Comparison of ENCODE assay signal across 21 cellular contexts in the genomic region with DNA sequence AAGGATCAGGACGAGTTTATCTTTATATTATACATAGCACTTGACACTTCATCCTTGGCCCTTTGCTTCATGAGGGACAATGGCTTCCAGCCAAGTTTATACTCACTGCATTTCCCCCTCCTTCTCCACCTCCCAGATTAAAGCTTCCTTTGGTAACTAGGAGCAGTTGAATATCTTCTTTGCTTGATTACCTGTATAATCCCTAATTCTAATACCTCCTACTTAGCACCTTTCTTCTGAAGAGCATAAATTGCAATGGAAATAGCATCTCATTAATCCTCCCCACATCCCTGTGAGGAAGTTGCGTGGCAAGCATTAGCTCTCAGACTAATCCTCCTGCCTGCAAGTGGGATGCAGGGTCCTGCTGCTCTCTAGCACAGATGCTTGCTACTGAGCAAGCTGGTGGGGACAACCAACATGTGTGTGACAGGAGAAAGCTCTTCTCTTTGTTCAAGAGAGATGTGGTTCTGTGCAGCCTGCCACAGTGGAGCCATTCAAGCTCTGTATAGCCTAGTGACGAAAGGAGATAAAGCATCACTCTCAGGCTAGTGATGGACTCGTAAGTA. TPM values are rescaled to one million over a fixed set of nuclear protein-coding genes. Genes with fewer than 3 reads are reported as not detected.
DNase-seq lines count a peak whose midpoint lies in the region; ATAC-seq and TF ChIP-seq lines count a peak whose summit lies in the region.
"Had no signal": no experiment of that assay in that cellular context is flagged by ENCODE, and none has a peak within 500 bp of the region (broad histone marks: within the 10 kb centered on the region; RNA-seq: fewer than 3 reads in every experiment).

No MANE protein-coding gene starts in this region.

- DNase-seq in D341Med (ENCODE audit: low spot score) (peak; percentile 86), GM23338 (ENCODE audit: low spot score) (no peak), NCI-H69 (lab: John Stamatoyannopoulos, UW) (peak; percentile 49), glutamatergic neuron (peak; percentile 22), NCI-H1694 treated with DMSO at 0.1 percent for 48 hours (lab: John Stamatoyannopoulos, UW) (no peak), cerebellar cortex (ENCODE audit: low spot score) (no peak)
- no peak for DNase-seq in activated CD8-positive, alpha-beta memory T cell treated with anti-CD3 and anti-CD28 coated beads, Interleukin-2, amount 50 U/mL, for 4 hours
- DNase-seq: BE2C; HCEC 1CT; IMR-90; MV-4-11; NCI-H1105 treated with DMSO at 0.1 percent for 48 hours; NCI-H2081; NCI-H446; NK-92 treated with Interleukin-12 subunit alpha and Interleukin-12 subunit beta, amount 100 ng/mL, for 24 hours; Peyer's patch; SJCRH30; T-cell had no signal

- no peaks in the 10 kb centered on the region for H3F3A ChIP-seq in GM23338 (replicated peaks; ENCODE audit: low read depth)

- H3K27ac Mint-ChIP-seq in GM23338 (no peak overlapping the region), glutamatergic neuron (ENCODE audit: unreplicated experiment) (peak overlapping the region; percentile 45)
- H3K27ac Mint-ChIP-seq: T-cell had no signal

- H3K36me3 ChIP-seq in GM23338 (ENCODE audit: insufficient read depth) = no peaks in the 10 kb centered on the region
- H3K36me3 ChIP-seq: BE2C, Peyer's patch, SJCRH30 had no signal

- no peaks in the 10 kb centered on the region for H3K27me3 ChIP-seq in GM23338 (ENCODE audit: insufficient read depth)
- H3K27me3 ChIP-seq: BE2C, Peyer's patch, SJCRH30 had no signal

- no peak overlapping the region for H3K4me2 ChIP-seq in GM23338
- H3K4me2 ChIP-seq: KMS-11 had no signal

- H2AFZ ChIP-seq in GM23338 = no peak overlapping the region

- H3K4me1 ChIP-seq in GM23338 (ENCODE audit: insufficient read depth) = peaks cover 16% of the 10 kb centered on the region
- H3K4me1 ChIP-seq: BE2C, Peyer's patch, SJCRH30 had no signal

- TF ChIP-seq CTCF in GM23338 (conservative IDR thresholded peaks at IDR 0.05; ENCODE audit: low read depth in 2 of 2) = no peak
- no peak for TF ChIP-seq CTCF in glutamatergic neuron (IDR thresholded peaks at IDR 0.05; ENCODE audit: partially characterized antibody, unreplicated experiment)

- H3K9me3 Mint-ChIP-seq in GM23338 (no peaks in the 10 kb centered on the region), glutamatergic neuron (ENCODE audit: unreplicated experiment) (no peaks in the 10 kb centered on the region)
- H3K9me3 Mint-ChIP-seq: T-cell had no signal

- H3K4me3 Mint-ChIP-seq in GM23338 = no peak overlapping the region
- H3K4me3 Mint-ChIP-seq in glutamatergic neuron (ENCODE audit: unreplicated experiment) = no peak overlapping the region
- H3K4me3 Mint-ChIP-seq: T-cell had no signal

- peaks cover 3% of the 10 kb centered on the region; the same call in 2 of the 3 replicates for H3K36me3 Mint-ChIP-seq in GM23338 (ENCODE audit: low read depth)
- H3K36me3 Mint-ChIP-seq in glutamatergic neuron (ENCODE audit: unreplicated experiment) = no peaks in the 10 kb centered on the region
- H3K36me3 Mint-ChIP-seq: T-cell had no signal

- H3K27ac ChIP-seq in GM23338 (ENCODE audit: low read depth) = no peak overlapping the region
- H3K27ac ChIP-seq: KMS-11, Peyer's patch, SJCRH30 had no signal

- H3K4me3 ChIP-seq in GM23338 = no peak overlapping the region
- H3K4me3 ChIP-seq: Peyer's patch, SJCRH30 had no signal

- no peaks in the 10 kb centered on the region for H3K79me2 ChIP-seq in GM23338 (replicated peaks; ENCODE audit: insufficient read depth)

- H4K20me1 ChIP-seq in GM23338 (replicated peaks; ENCODE audit: insufficient read depth) = no peaks in the 10 kb centered on the region

- no peaks in the 10 kb centered on the region for H3K9me2 ChIP-seq in GM23338 (ENCODE audit: insufficient read depth)

- H3K4me1 Mint-ChIP-seq in GM23338 = peaks cover 32% of the 10 kb centered on the region
- peaks cover 6% of the 10 kb centered on the region for H3K4me1 Mint-ChIP-seq in glutamatergic neuron (ENCODE audit: low read depth, unreplicated experiment)
- H3K4me1 Mint-ChIP-seq: T-cell had no signal

- H3K27me3 Mint-ChIP-seq in GM23338 (ENCODE audit: insufficient read depth, low read depth, poor library complexity) = peaks cover 2% of the 10 kb centered on the region
- H3K27me3 Mint-ChIP-seq in glutamatergic neuron (ENCODE audit: unreplicated experiment) = peaks cover 2% of the 10 kb centered on the region

- peak; percentile 30 for ATAC-seq in GM23338
- ATAC-seq in HG03280 (IDR thresholded peaks at IDR 0.05; ENCODE audit: unreplicated experiment) = no peak
- ATAC-seq: T-cell had no signal

TF ChIP-seq in GM23338, 12 proteins besides CTCF, POLR2A, EP300 and RAD21 (continues in another document):
- TF ChIP-seq EZH2 (IDR thresholded peaks at IDR 0.05; ENCODE audit: low read depth, unreplicated experiment) (no peak), EZH2phosphoT487 (IDR thresholded peaks at IDR 0.05; ENCODE audit: unreplicated experiment) (no peak), REST (IDR thresholded peaks at IDR 0.05; ENCODE audit: unreplicated experiment) (no peak), ZNF114 (CRISPR knock-in tag; IDR thresholded peaks at IDR 0.05) (no peak), NANOG (IDR thresholded peaks at IDR 0.05; ENCODE audit: borderline replicate concordance) (no peak), CREB1 (CRISPR knock-in tag; IDR thresholded peaks at IDR 0.05; ENCODE audit: low read depth) (no peak), ETS1 (IDR thresholded peaks at IDR 0.05) (no peak)

RNA-seq across cellular contexts. Expression of gene KLHL14, which starts 19.1 kb away (rescaled TPM):
- total RNA-seq in GM23338 (2014; rRNA removed; shearing (Covaris generic)) = 0.78 and 1.9 TPM in 2 replicates
- polyA plus RNA-seq in GM23338 (2016; fragmentation: Nextera tagmentation; extraction: Ambion mirVana) = 0.38 and 0.44 TPM in 2 replicates
- not detected for total RNA-seq in glutamatergic neuron (ENCODE audit: unreplicated experiment)
- total RNA-seq: G401, IMR-90, SJCRH30 had no signal
- polyA plus RNA-seq: IMR-90 had no signal

Comparison
In these comparisons a context has a peak if more than half of its experiments do, and no peak if none do; other contexts are left out.
1. DNase-seq: peak in D341Med (single experiment), NCI-H69 (single experiment) and glutamatergic neuron (single experiment); none in GM23338 (single experiment), activated CD8-positive, alpha-beta memory T cell treated with anti-CD3 and anti-CD28 coated beads, Interleukin-2, amount 50 U/mL, for 4 hours (single experiment), NCI-H1694 treated with DMSO at 0.1 percent for 48 hours (single experiment) and cerebellar cortex (single experiment).